11 cellular contexts compared by ENCODE assay signal in genomic region chr1:16981269-16981849, GRCh38. TPM values are rescaled to one million over a fixed set of nuclear protein-coding genes. Genes with fewer than 3 reads are reported as not detected.
DNase-seq lines count a peak whose midpoint lies in the region; ATAC-seq and TF ChIP-seq lines count a peak whose summit lies in the region.
"Had no signal": no experiment of that assay in that cellular context is flagged by ENCODE, and none has a peak within 500 bp of the region (broad histone marks: within the 10 kb centered on the region; RNA-seq: fewer than 3 reads in every experiment).

No MANE protein-coding gene starts in this region.

- POLR2A ChIA-PET in activated naive CD8-positive, alpha-beta T cell treated with anti-CD3 and anti-CD28 coated beads, Interleukin-2, amount 10 ng/mL, durations not matched to agents 7 days and 5 days (lab: Charles Lee), result no interaction called here

- H3K4me3 Mint-ChIP-seq in activated naive CD4-positive, alpha-beta T cell treated with anti-CD3 and anti-CD28 coated beads, Interleukin-2, amount 50 U/mL, for 24 hours, result peak overlapping the region; percentile 80
- peak overlapping the region; percentile 61 for H3K4me3 Mint-ChIP-seq in activated naive CD8-positive, alpha-beta T cell treated with anti-CD3 and anti-CD28 coated beads, Interleukin-2, amount 10 ng/mL, durations not matched to agents 7 days and 5 days

- H3K4me1 ChIP-seq in vagina, result peaks cover 55% of the 10 kb centered on the region
- no peaks in the 10 kb centered on the region for H3K4me1 ChIP-seq in MM.1S (ENCODE audit: low read length)

- peak overlapping the region; percentile 32 for H3K27ac Mint-ChIP-seq in activated naive CD4-positive, alpha-beta T cell treated with anti-CD3 and anti-CD28 coated beads, Interleukin-2, amount 50 U/mL, for 24 hours
- H3K27ac Mint-ChIP-seq in activated naive CD8-positive, alpha-beta T cell treated with anti-CD3 and anti-CD28 coated beads, Interleukin-2, amount 10 ng/mL, durations not matched to agents 7 days and 5 days, result no peak overlapping the region

- H3K4me1 Mint-ChIP-seq in activated naive CD4-positive, alpha-beta T cell treated with anti-CD3 and anti-CD28 coated beads, Interleukin-2, amount 50 U/mL, for 24 hours, result peaks cover 10% of the 10 kb centered on the region
- peaks cover 3% of the 10 kb centered on the region for H3K4me1 Mint-ChIP-seq in activated naive CD8-positive, alpha-beta T cell treated with anti-CD3 and anti-CD28 coated beads, Interleukin-2, amount 10 ng/mL, durations not matched to agents 7 days and 5 days

- TF ChIP-seq POLR2A in vagina (IDR thresholded peaks at IDR 0.05), result no peak

- H3K27me3 Mint-ChIP-seq in activated naive CD4-positive, alpha-beta T cell treated with anti-CD3 and anti-CD28 coated beads, Interleukin-2, amount 50 U/mL, for 24 hours, result peaks cover 20% of the 10 kb centered on the region
- peaks cover 30% of the 10 kb centered on the region for H3K27me3 Mint-ChIP-seq in activated naive CD8-positive, alpha-beta T cell treated with anti-CD3 and anti-CD28 coated beads, Interleukin-2, amount 10 ng/mL, durations not matched to agents 7 days and 5 days

- peak overlapping the region; percentile 88 for H3K27ac ChIP-seq in vagina
- H3K27ac ChIP-seq in MM.1S (ENCODE audit: low read length), result no peak overlapping the region
- H3K27ac ChIP-seq: VCaP had no signal

- H3K27me3 ChIP-seq in vagina (no peaks in the 10 kb centered on the region), MM.1S (replicated peaks; ENCODE audit: insufficient read depth, low read length) (peaks cover 26% of the 10 kb centered on the region)

- no peak overlapping the region for H3K4me2 ChIP-seq in MM.1S (ENCODE audit: low read depth, low read length)

- no peak for DNase-seq in activated naive CD4-positive, alpha-beta T cell (lab: John Stamatoyannopoulos, UW)
- DNase-seq in activated naive CD8-positive, alpha-beta T cell treated with anti-CD3 and anti-CD28 coated beads, Interleukin-2, amount 10 ng/mL, durations not matched to agents 7 days and 5 days, result no peak
- DNase-seq in hepatic stellate cell (ENCODE audit: low spot score) (peak; percentile 81), vagina (ENCODE audit: extremely low spot score in 2 of 2) (no peak), MM.1S (no peak), amygdala (lab: John Stamatoyannopoulos, UW) (no peak)
- no peak for DNase-seq in activated effector memory CD4-positive, alpha-beta T cell treated with Interleukin-2 at 50 U/mL for 16 hours
- DNase-seq: COR-L47, NCI-H187 treated with DMSO at 0.1 percent for 48 hours had no signal

- no peak overlapping the region for H3K9ac ChIP-seq in MM.1S (ENCODE audit: low read length)

- H3K79me2 ChIP-seq in MM.1S (ENCODE audit: low read length), result no peaks in the 10 kb centered on the region

- H3K9me3 Mint-ChIP-seq in activated naive CD4-positive, alpha-beta T cell treated with anti-CD3 and anti-CD28 coated beads, Interleukin-2, amount 50 U/mL, for 24 hours, result no peaks in the 10 kb centered on the region
- H3K9me3 Mint-ChIP-seq in activated naive CD8-positive, alpha-beta T cell treated with anti-CD3 and anti-CD28 coated beads, Interleukin-2, amount 10 ng/mL, durations not matched to agents 7 days and 5 days, result no peaks in the 10 kb centered on the region

- intact Hi-C loops in vagina (cut with DNase I), result no loop called here

- no peaks in the 10 kb centered on the region for H3K9me3 ChIP-seq in vagina
- H3K9me3 ChIP-seq in MM.1S (replicated peaks; ENCODE audit: insufficient read depth, low read length), result no peaks in the 10 kb centered on the region

- ATAC-seq in activated naive CD8-positive, alpha-beta T cell treated with anti-CD3 and anti-CD28 coated beads, Interleukin-2, amount 10 ng/mL, durations not matched to agents 7 days and 5 days (ENCODE audit: low read depth), result no peak

- H3K9me2 ChIP-seq in MM.1S (replicated peaks; ENCODE audit: insufficient read depth, low read length), result no peaks in the 10 kb centered on the region

- H3K4me3 ChIP-seq in vagina (no peak overlapping the region), MM.1S (ENCODE audit: low read length) (no peak overlapping the region)

- peaks cover 0 to under 1% of the 10 kb centered on the region in 2 donors for H3K36me3 ChIP-seq in vagina
- H3K36me3 ChIP-seq in MM.1S (replicated peaks; ENCODE audit: insufficient read depth, low read length), result no peaks in the 10 kb centered on the region

- H3K36me3 Mint-ChIP-seq in activated naive CD4-positive, alpha-beta T cell treated with anti-CD3 and anti-CD28 coated beads, Interleukin-2, amount 50 U/mL, for 24 hours, result peaks cover 4% of the 10 kb centered on the region
- no peaks in the 10 kb centered on the region for H3K36me3 Mint-ChIP-seq in activated naive CD8-positive, alpha-beta T cell treated with anti-CD3 and anti-CD28 coated beads, Interleukin-2, amount 10 ng/mL, durations not matched to agents 7 days and 5 days

- no peaks in the 10 kb centered on the region for H4K20me1 ChIP-seq in MM.1S (ENCODE audit: insufficient read depth, low read length)

- H2AFZ ChIP-seq in MM.1S (ENCODE audit: low read length), result no peak overlapping the region

- H3F3A ChIP-seq in MM.1S (ENCODE audit: insufficient read depth, low read length), result no peaks in the 10 kb centered on the region

- TF ChIP-seq CTCF in vagina (IDR thresholded peaks at IDR 0.05) (no peak), MM.1S (IDR thresholded peaks at IDR 0.05; ENCODE audit: low read length) (no peak)

RNA-seq across cellular contexts. Expression of gene MFAP2, which starts 0.9 kb away (rescaled TPM):
- not detected for total RNA-seq in activated naive CD8-positive, alpha-beta T cell treated with anti-CD3 and anti-CD28 coated beads, Interleukin-2, amount 10 ng/mL, durations not matched to agents 7 days and 5 days
- total RNA-seq in vagina, result 51.1 TPM

RNA-seq across cellular contexts. Expression of gene ATP13A2, which starts 30.4 kb away (rescaled TPM):
- total RNA-seq in activated naive CD8-positive, alpha-beta T cell treated with anti-CD3 and anti-CD28 coated beads, Interleukin-2, amount 10 ng/mL, durations not matched to agents 7 days and 5 days, result 10 to 100 TPM; 45.1 to 45.3 TPM
- total RNA-seq in vagina, result 31.7 TPM

RNA-seq across cellular contexts. Expression of gene CROCC, which starts 59.6 kb away (rescaled TPM):
- total RNA-seq in activated naive CD8-positive, alpha-beta T cell treated with anti-CD3 and anti-CD28 coated beads, Interleukin-2, amount 10 ng/mL, durations not matched to agents 7 days and 5 days, result 10 to 100 TPM; 63.0 to 69.8 TPM
- 31.9 TPM for total RNA-seq in vagina

Comparison
In these comparisons a context has a peak if more than half of its experiments do, and no peak if none do; other contexts are left out.
1. RNA of gene MFAP2, which starts 0.9 kb away (total RNA-seq): 51.1 TPM in vagina (single experiment); not detected in activated naive CD8-positive, alpha-beta T cell treated with anti-CD3 and anti-CD28 coated beads, Interleukin-2, amount 10 ng/mL, durations not matched to agents 7 days and 5 days; every median in the first group is over 10 times any median in the second.